In the genomic region with DNA sequence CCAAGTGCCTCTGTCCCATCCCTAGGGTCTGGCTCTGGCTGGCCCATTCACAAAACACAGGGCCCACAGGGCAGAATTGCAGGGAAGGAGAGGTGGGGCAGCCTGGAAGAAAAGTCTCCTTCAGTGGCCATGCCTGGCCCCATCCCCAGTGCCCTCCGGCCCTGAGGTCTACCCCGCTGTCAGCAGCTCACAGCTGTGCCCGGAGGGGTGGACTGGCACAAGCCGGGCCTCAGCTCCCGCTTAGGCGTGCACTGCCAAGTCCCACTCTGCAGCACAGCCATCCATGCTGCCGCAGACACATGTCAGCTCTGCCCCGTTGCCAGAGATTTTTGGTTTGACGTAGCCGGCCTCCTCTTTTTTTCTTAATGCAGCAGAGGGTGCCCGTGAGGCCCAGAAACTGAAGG, we compare ENCODE assay signal across 9 cellular contexts. TPM values are rescaled to one million over a fixed set of nuclear protein-coding genes. Genes with fewer than 3 reads are reported as not detected.
DNase-seq lines count a peak whose midpoint lies in the region; ATAC-seq lines count a peak whose summit lies in the region.
"Had no signal": no experiment of that assay in that cellular context is flagged by ENCODE, and none has a peak within 500 bp of the region (broad histone marks: within the 10 kb centered on the region; RNA-seq: fewer than 3 reads in every experiment).

No MANE protein-coding gene starts in this region.

- peaks cover 15% of the 10 kb centered on the region for H3K27me3 ChIP-seq in iPS-15b (ENCODE audit: control insufficient read depth, insufficient read depth, low read length)

- intact Hi-C loops in activated T-helper 2 cell treated with anti-CD3 and anti-CD28 coated beads, Interferon-gamma antibody, Interleukin-2, Interleukin-4, amounts not matched to agents 10 μg/mL and 5 μg/mL and 100 μg/mL, durations not matched to agents 14 hours and 24 hours and 36 hours (cut with micrococcal nuclease), result no loop called here

- no peaks in the 10 kb centered on the region for H3K4me1 Mint-ChIP-seq in activated naive CD8-positive, alpha-beta T cell treated with anti-CD3 and anti-CD28 coated beads, Interleukin-2, amount 50 U/mL, for 24 hours
- peaks cover 2% of the 10 kb centered on the region for H3K4me1 Mint-ChIP-seq in activated T-helper 2 cell treated with anti-CD3 and anti-CD28 coated beads, Interferon-gamma antibody, Interleukin-2, Interleukin-4, amounts not matched to agents 10 μg/mL and 5 μg/mL and 100 μg/mL, durations not matched to agents 14 hours and 24 hours and 36 hours (ENCODE audit: low read depth)

- H3K36me3 ChIP-seq in iPS-15b (ENCODE audit: control insufficient read depth, insufficient read depth, low read length), result no peaks in the 10 kb centered on the region

- H3K9me3 Mint-ChIP-seq in activated naive CD8-positive, alpha-beta T cell treated with anti-CD3 and anti-CD28 coated beads, Interleukin-2, amount 50 U/mL, for 24 hours, result no peaks in the 10 kb centered on the region
- no peaks in the 10 kb centered on the region for H3K9me3 Mint-ChIP-seq in activated T-helper 2 cell treated with anti-CD3 and anti-CD28 coated beads, Interferon-gamma antibody, Interleukin-2, Interleukin-4, amounts not matched to agents 10 μg/mL and 5 μg/mL and 100 μg/mL, durations not matched to agents 14 hours and 24 hours and 36 hours

- no peaks in the 10 kb centered on the region for H3K9me3 ChIP-seq in iPS-15b (ENCODE audit: control insufficient read depth, insufficient read depth, low read length)

- no peak overlapping the region for H3K4me3 Mint-ChIP-seq in activated naive CD8-positive, alpha-beta T cell treated with anti-CD3 and anti-CD28 coated beads, Interleukin-2, amount 50 U/mL, for 24 hours
- no peak overlapping the region for H3K4me3 Mint-ChIP-seq in activated T-helper 2 cell treated with anti-CD3 and anti-CD28 coated beads, Interferon-gamma antibody, Interleukin-2, Interleukin-4, amounts not matched to agents 10 μg/mL and 5 μg/mL and 100 μg/mL, durations not matched to agents 14 hours and 24 hours and 36 hours (ENCODE audit: low read depth)

- H3K9ac ChIP-seq in iPS-15b (ENCODE audit: low read depth, low read length), result no peak overlapping the region
- H3K9ac ChIP-seq: KMS-11 had no signal

- peaks cover 15% of the 10 kb centered on the region for H3K4me1 ChIP-seq in iPS-15b (ENCODE audit: control insufficient read depth, insufficient read depth, low read length)

- H3K4me3 ChIP-seq in iPS-15b (ENCODE audit: low read depth, low read length), result peak overlapping the region; percentile 41

- peak; percentile 46 for ATAC-seq in activated naive CD8-positive, alpha-beta T cell treated with anti-CD3 and anti-CD28 coated beads, Interleukin-2, amount 50 U/mL, for 24 hours

- DNase-seq in NCI-H2171 treated with DMSO at 0.1 percent for 48 hours (lab: John Stamatoyannopoulos, UW) (peak; percentile 15), NCI-H2171 (lab: John Stamatoyannopoulos, UW) (no peak), stromal cell of bone marrow (ENCODE audit: low read depth) (peak; percentile 17), NCI-H1092 (lab: John Stamatoyannopoulos, UW) (no peak), HuH-7 (ENCODE audit: low spot score) (no peak)
- DNase-seq in activated naive CD8-positive, alpha-beta T cell treated with anti-CD3 and anti-CD28 coated beads, Interleukin-2, amount 50 U/mL, for 24 hours, result no peak
- no peak for DNase-seq in activated T-helper 2 cell treated with anti-CD3 and anti-CD28 coated beads, Interferon-gamma antibody, Interleukin-2, Interleukin-4, amounts not matched to agents 10 μg/mL and 5 μg/mL and 100 μg/mL, durations not matched to agents 14 hours and 24 hours and 36 hours (ENCODE audit: low spot score)

- H3K27ac Mint-ChIP-seq in activated naive CD8-positive, alpha-beta T cell treated with anti-CD3 and anti-CD28 coated beads, Interleukin-2, amount 50 U/mL, for 24 hours, result no peak overlapping the region
- H3K27ac Mint-ChIP-seq in activated T-helper 2 cell treated with anti-CD3 and anti-CD28 coated beads, Interferon-gamma antibody, Interleukin-2, Interleukin-4, amounts not matched to agents 10 μg/mL and 5 μg/mL and 100 μg/mL, durations not matched to agents 14 hours and 24 hours and 36 hours, result no peak overlapping the region

- H3K36me3 Mint-ChIP-seq in activated naive CD8-positive, alpha-beta T cell treated with anti-CD3 and anti-CD28 coated beads, Interleukin-2, amount 50 U/mL, for 24 hours (ENCODE audit: low read depth), result no peaks in the 10 kb centered on the region
- H3K36me3 Mint-ChIP-seq in activated T-helper 2 cell treated with anti-CD3 and anti-CD28 coated beads, Interferon-gamma antibody, Interleukin-2, Interleukin-4, amounts not matched to agents 10 μg/mL and 5 μg/mL and 100 μg/mL, durations not matched to agents 14 hours and 24 hours and 36 hours (ENCODE audit: low read depth), result no peaks in the 10 kb centered on the region

- peaks cover 11% of the 10 kb centered on the region for H3K27me3 Mint-ChIP-seq in activated naive CD8-positive, alpha-beta T cell treated with anti-CD3 and anti-CD28 coated beads, Interleukin-2, amount 50 U/mL, for 24 hours
- H3K27me3 Mint-ChIP-seq in activated T-helper 2 cell treated with anti-CD3 and anti-CD28 coated beads, Interferon-gamma antibody, Interleukin-2, Interleukin-4, amounts not matched to agents 10 μg/mL and 5 μg/mL and 100 μg/mL, durations not matched to agents 14 hours and 24 hours and 36 hours (ENCODE audit: low read depth), result peaks cover 8% of the 10 kb centered on the region

RNA-seq across cellular contexts. Expression of gene SCN2B, which starts 3.9 kb away (rescaled TPM):
- total RNA-seq in activated T-helper 2 cell treated with anti-CD3 and anti-CD28 coated beads, Interferon-gamma antibody, Interleukin-2, Interleukin-4, amounts not matched to agents 10 μg/mL and 5 μg/mL and 100 μg/mL, durations not matched to agents 14 hours and 24 hours and 36 hours, result 0.02 TPM in 1 of 2 replicates, not detected in the other

RNA-seq across cellular contexts. Expression of gene SCN4B, which starts 27.7 kb away (rescaled TPM):
- 0.30 and 0.32 TPM in 2 replicates for total RNA-seq in activated T-helper 2 cell treated with anti-CD3 and anti-CD28 coated beads, Interferon-gamma antibody, Interleukin-2, Interleukin-4, amounts not matched to agents 10 μg/mL and 5 μg/mL and 100 μg/mL, durations not matched to agents 14 hours and 24 hours and 36 hours

RNA-seq across cellular contexts. Expression of gene JAML, which starts 44.5 kb away (rescaled TPM):
- 377 and 389 TPM in 2 replicates for total RNA-seq in activated T-helper 2 cell treated with anti-CD3 and anti-CD28 coated beads, Interferon-gamma antibody, Interleukin-2, Interleukin-4, amounts not matched to agents 10 μg/mL and 5 μg/mL and 100 μg/mL, durations not matched to agents 14 hours and 24 hours and 36 hours

Comparison
In these comparisons a context has a peak if more than half of its experiments do, and no peak if none do; other contexts are left out.
1. DNase-seq: peak in NCI-H2171 treated with DMSO at 0.1 percent for 48 hours (single experiment) and stromal cell of bone marrow (single experiment); none in NCI-H2171 (single experiment), activated naive CD8-positive, alpha-beta T cell treated with anti-CD3 and anti-CD28 coated beads, Interleukin-2, amount 50 U/mL, for 24 hours (single experiment), NCI-H1092 (single experiment), HuH-7 (single experiment) and activated T-helper 2 cell treated with anti-CD3 and anti-CD28 coated beads, Interferon-gamma antibody, Interleukin-2, Interleukin-4, amounts not matched to agents 10 μg/mL and 5 μg/mL and 100 μg/mL, durations not matched to agents 14 hours and 24 hours and 36 hours (single experiment).